20 cellular contexts compared by ENCODE assay signal in the genomic region with DNA sequence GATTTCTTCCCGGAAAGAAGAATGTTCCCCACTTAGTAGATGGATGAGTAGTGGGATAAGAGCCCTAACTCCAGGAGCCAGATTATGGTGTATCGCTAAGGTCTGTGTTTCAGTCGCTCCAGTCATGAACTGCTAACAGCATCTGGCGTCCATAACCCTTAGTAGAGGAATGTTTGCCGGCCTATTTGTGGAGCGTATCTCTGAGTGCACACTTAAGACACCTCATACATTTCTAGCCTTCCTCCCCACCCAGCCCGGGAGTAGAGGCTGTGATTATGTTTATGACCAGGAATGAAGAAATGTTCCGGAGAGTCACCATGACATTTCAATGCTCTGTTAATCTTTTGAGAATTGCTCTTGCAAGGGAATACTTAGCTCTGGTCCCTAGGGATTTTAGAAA.
"Had no signal": no experiment of that assay in that cellular context is flagged by ENCODE, and none has a peak within 500 bp of the region (broad histone marks: within the 10 kb centered on the region; RNA-seq: fewer than 3 reads in every experiment).

No MANE protein-coding gene starts in this region.

- ATAC-seq: activated CD4-positive, alpha-beta T cell treated with anti-CD3 and anti-CD28 coated beads for 36 hours; activated CD8-positive, alpha-beta T cell treated with anti-CD3 and anti-CD28 coated beads for 36 hours; activated naive CD8-positive, alpha-beta T cell treated with anti-CD3 and anti-CD28 coated beads, Interleukin-2, amount 50 U/mL, for 24 hours; activated T-cell treated with anti-CD3 and anti-CD28 coated beads, Interleukin-2, amount 50 U/mL, for 72 hours; psoas muscle had no signal

- H3K4me3 Mint-ChIP-seq: activated CD4-positive, alpha-beta T cell treated with anti-CD3 and anti-CD28 coated beads for 36 hours; activated CD8-positive, alpha-beta T cell treated with anti-CD3 and anti-CD28 coated beads for 36 hours; activated naive CD8-positive, alpha-beta T cell treated with anti-CD3 and anti-CD28 coated beads, Interleukin-2, amount 50 U/mL, for 24 hours; activated T-cell treated with anti-CD3 and anti-CD28 coated beads, Interleukin-2, amount 50 U/mL, for 72 hours; memory B cell; nephron; stimulated activated naive CD8-positive, alpha-beta T cell treated with anti-CD3 and anti-CD28 coated beads, Interleukin-15, Interleukin-2, amounts not matched to agents 100 ng/mL and 50 ng/mL, for 24 hours had no signal

- H3K27me3 ChIP-seq: colonic mucosa, testis, uterus had no signal

- H3K27ac Mint-ChIP-seq: activated CD4-positive, alpha-beta T cell treated with anti-CD3 and anti-CD28 coated beads for 36 hours; activated CD8-positive, alpha-beta T cell treated with anti-CD3 and anti-CD28 coated beads for 36 hours; activated naive CD8-positive, alpha-beta T cell treated with anti-CD3 and anti-CD28 coated beads, Interleukin-2, amount 50 U/mL, for 24 hours; activated T-cell treated with anti-CD3 and anti-CD28 coated beads, Interleukin-2, amount 50 U/mL, for 72 hours; memory B cell; nephron; stimulated activated naive CD8-positive, alpha-beta T cell treated with anti-CD3 and anti-CD28 coated beads, Interleukin-15, Interleukin-2, amounts not matched to agents 100 ng/mL and 50 ng/mL, for 24 hours had no signal

- H3K27ac ChIP-seq: colonic mucosa, psoas muscle, testis, uterus, WERI-Rb-1 had no signal

- H3K36me3 ChIP-seq: colonic mucosa, uterus, WERI-Rb-1 had no signal

- H3K9me3 Mint-ChIP-seq: activated CD8-positive, alpha-beta T cell treated with anti-CD3 and anti-CD28 coated beads for 36 hours; activated naive CD8-positive, alpha-beta T cell treated with anti-CD3 and anti-CD28 coated beads, Interleukin-2, amount 50 U/mL, for 24 hours; activated T-cell treated with anti-CD3 and anti-CD28 coated beads, Interleukin-2, amount 50 U/mL, for 72 hours had no signal

- DNase-seq: activated CD4-positive, alpha-beta T cell treated with anti-CD3 and anti-CD28 coated beads for 36 hours; activated CD8-positive, alpha-beta memory T cell treated with anti-CD3 and anti-CD28 coated beads, Interleukin-2, amount 50 U/mL, for 4 hours; activated CD8-positive, alpha-beta T cell treated with anti-CD3 and anti-CD28 coated beads for 36 hours; activated naive CD4-positive, alpha-beta T cell; activated naive CD8-positive, alpha-beta T cell treated with anti-CD3 and anti-CD28 coated beads, Interleukin-2, amount 50 U/mL, for 24 hours; activated T-cell treated with anti-CD3 and anti-CD28 coated beads, Interleukin-2, amount 50 U/mL, for 72 hours; caudate nucleus; colonic mucosa; effector CD4-positive, alpha-beta T cell; hippocampal formation; psoas muscle; stimulated activated CD4-positive, alpha-beta T cell treated with anti-CD3 and anti-CD28 coated beads, Interleukin-15, amount 100 ng/mL, for 24 hours; stimulated activated CD4-positive, alpha-beta T cell treated with anti-CD3 and anti-CD28 coated beads, Interleukin-4, amount 100 ng/mL, for 24 hours; T1000; testis; uterus; WERI-Rb-1 had no signal

- H3K9me3 ChIP-seq: colonic mucosa, psoas muscle, testis, uterus had no signal

- H3K36me3 Mint-ChIP-seq: memory B cell had no signal

- H3K4me1 Mint-ChIP-seq: activated CD4-positive, alpha-beta T cell treated with anti-CD3 and anti-CD28 coated beads for 36 hours; activated naive CD8-positive, alpha-beta T cell treated with anti-CD3 and anti-CD28 coated beads, Interleukin-2, amount 50 U/mL, for 24 hours; memory B cell; nephron had no signal

- H3K4me1 ChIP-seq: colonic mucosa, psoas muscle, testis, uterus had no signal

- H3K4me3 ChIP-seq: colonic mucosa, psoas muscle, testis, uterus had no signal
